ENCODE assay signal across 27 cellular contexts in the genomic region with DNA sequence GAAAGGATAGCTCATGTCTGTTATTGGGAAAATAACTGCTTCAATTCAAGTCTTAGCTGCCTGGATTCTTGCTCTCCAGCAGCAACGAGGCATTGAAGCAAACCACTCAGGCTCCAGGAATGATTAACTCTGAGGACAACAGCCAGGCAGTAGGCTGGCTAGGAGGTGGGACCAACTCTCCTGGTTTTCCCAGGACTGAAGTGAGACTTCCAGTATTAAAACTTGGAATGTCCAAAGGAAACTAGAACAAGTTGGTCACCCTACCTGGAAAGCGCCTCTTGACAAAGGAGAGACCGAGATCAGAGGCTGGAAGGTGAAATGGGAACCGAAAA.
DNase-seq lines count a peak whose midpoint lies in the region; ATAC-seq, FAIRE-seq and TF ChIP-seq lines count a peak whose summit lies in the region.
"Had no signal": no experiment of that assay in that cellular context is flagged by ENCODE, and none has a peak within 500 bp of the region (broad histone marks: within the 10 kb centered on the region; RNA-seq: fewer than 3 reads in every experiment).

No MANE protein-coding gene starts in this region.

- no peak overlapping the region for H3K14ac ChIP-seq in trophoblast cell (ENCODE audit: low read length)

- H2BK120ac ChIP-seq in trophoblast cell (ENCODE audit: insufficient read depth, low read length, poor library complexity), result no peak overlapping the region

- intact Hi-C loops in kidney (cut with DNase I) (no loop called here), HepG2 (cut with micrococcal nuclease; ENCODE audit: unreplicated experiment) (no loop called here)

- H3K4ac ChIP-seq in trophoblast cell (ENCODE audit: low read depth, low read length), result no peak overlapping the region

- no peak overlapping the region for H4K8ac ChIP-seq in trophoblast cell (ENCODE audit: low read depth, low read length)

- BruUV-seq in HepG2 (replicated peaks; lab: Mats Ljungman, UMichigan), result no TSS peak

- no peaks in the 10 kb centered on the region for H3K79me1 ChIP-seq in trophoblast cell (ENCODE audit: low read length)

- H3K4me2 ChIP-seq in HepG2 (ENCODE audit: low read depth, low read length) (peak overlapping the region; percentile 59), trophoblast cell (ENCODE audit: low read length) (no peak overlapping the region)

- no peak overlapping the region for H2BK5ac ChIP-seq in trophoblast cell (ENCODE audit: low read depth, low read length, poor library complexity)

- FAIRE-seq in kidney (lab: Jason Lieb, UNC), result peak; percentile 15
- FAIRE-seq in HepG2 (lab: Jason Lieb, UNC), result peak; percentile 89
- FAIRE-seq: GM12892, H54, HTR-8/SVneo had no signal

- H3K79me2 ChIP-seq in HepG2 (ENCODE audit: insufficient read depth, low read length) (no peaks in the 10 kb centered on the region), trophoblast cell (ENCODE audit: control insufficient read depth, insufficient read depth, low read length, poor library complexity) (no peaks in the 10 kb centered on the region)

- H4K91ac ChIP-seq in trophoblast cell (ENCODE audit: low read depth, low read length), result no peak overlapping the region

- H3K9ac ChIP-seq in kidney (ENCODE audit: low read length in 2 of 2) (no peak overlapping the region), HepG2 (ENCODE audit: insufficient read depth, low read depth, low read length) (no peak overlapping the region), trophoblast cell (ENCODE audit: low read length) (no peak overlapping the region)

- H3K27me3 ChIP-seq in HepG2 (ENCODE audit: control insufficient read depth in 1 of 2, insufficient read depth in 2 of 2, low read length in 2 of 2) (no peaks in the 10 kb centered on the region), trophoblast cell (ENCODE audit: insufficient read depth, low read length) (no peaks in the 10 kb centered on the region), BE2C (no peaks in the 10 kb centered on the region)
- H3K27me3 ChIP-seq: MG63 had no signal

- no peak overlapping the region for H2BK12ac ChIP-seq in trophoblast cell (ENCODE audit: low read length)

- peaks cover 9 to 14% of the 10 kb centered on the region in 2 donors for H3K4me1 ChIP-seq in kidney (ENCODE audit: control insufficient read depth in 1 of 2, insufficient read depth in 1 of 2, low read depth in 1 of 2, low read length in 2 of 2)
- peaks cover 55% of the 10 kb centered on the region for H3K4me1 ChIP-seq in HepG2 (ENCODE audit: insufficient read depth, low read length)
- H3K4me1 ChIP-seq in trophoblast cell (ENCODE audit: control insufficient read depth in 1 of 2, insufficient read depth in 2 of 2, low read length in 2 of 2), result no peaks in the 10 kb centered on the region
- H3K4me1 ChIP-seq in BE2C, result no peaks in the 10 kb centered on the region
- H3K4me1 ChIP-seq: Caco-2 had no signal

- H3K23ac ChIP-seq in trophoblast cell (ENCODE audit: low read length), result no peak overlapping the region

- H4K20me1 ChIP-seq in HepG2 (ENCODE audit: insufficient read depth, low read length), result no peaks in the 10 kb centered on the region

- no peak overlapping the region for H3K27ac ChIP-seq in kidney (ENCODE audit: low read depth in 2 of 2, low read length in 2 of 2)
- no peak overlapping the region for H3K27ac ChIP-seq in HepG2 (ENCODE audit: extremely low read length, insufficient read depth, low read length)
- H3K27ac ChIP-seq in trophoblast cell (ENCODE audit: low read depth, low read length), result no peak overlapping the region
- H3K27ac ChIP-seq: C4-2B, RWPE1 had no signal

- TF ChIP-seq EP300 in HepG2 (IDR thresholded peaks at IDR 0.05; ENCODE audit: low read depth in 2 of 2, low read length in 2 of 2) (no peak), HepG2 (CRISPR knock-in tag; IDR thresholded peaks at IDR 0.05; ENCODE audit: borderline replicate concordance) (no peak)

- no peak overlapping the region for H4K12ac ChIP-seq in trophoblast cell (ENCODE audit: low read depth, low read length)

- H2AFZ ChIP-seq in HepG2 (ENCODE audit: low read length) (peak overlapping the region; percentile 29), trophoblast cell (ENCODE audit: insufficient read depth, low read length, poor library complexity) (no peak overlapping the region)

- ATAC-seq in HepG2 (peak; percentile 97), HG03571 (IDR thresholded peaks at IDR 0.05; ENCODE audit: unreplicated experiment) (no peak)
- ATAC-seq: CD8-positive, alpha-beta T cell had no signal

- TF ChIP-seq CTCF in kidney (IDR thresholded peaks at IDR 0.05; ENCODE audit: borderline replicate concordance, extremely low read depth, insufficient read depth) (no peak), HepG2 (CRISPR knock-in tag; IDR thresholded peaks at IDR 0.05) (no peak), BE2C (IDR thresholded peaks at IDR 0.05; ENCODE audit: low read depth, low read length) (no peak)

- H3K36me3 ChIP-seq in kidney (ENCODE audit: control insufficient read depth in 1 of 2, insufficient read depth in 2 of 2, low read length in 2 of 2) (no peaks in the 10 kb centered on the region), HepG2 (replicated peaks in 1 of 2; ENCODE audit: control insufficient read depth in 1 of 2, insufficient read depth in 2 of 2, low read length in 2 of 2) (no peaks in the 10 kb centered on the region), trophoblast cell (ENCODE audit: control insufficient read depth in 1 of 2, insufficient read depth in 2 of 2, low read length in 2 of 2) (no peaks in the 10 kb centered on the region), BE2C (no peaks in the 10 kb centered on the region)
- H3K36me3 ChIP-seq: MG63 had no signal

- no peak for TF ChIP-seq POLR2A in HepG2 (IDR thresholded peaks at IDR 0.05; ENCODE audit: insufficient read depth in 1 of 2, low read depth in 2 of 2, low read length in 2 of 2)

- H3K9me3 ChIP-seq in kidney (ENCODE audit: control insufficient read depth in 1 of 2, low read length in 2 of 2) (no peaks in the 10 kb centered on the region), HepG2 (ENCODE audit: low read length) (no peaks in the 10 kb centered on the region), trophoblast cell (ENCODE audit: insufficient read depth, low read depth, low read length) (no peaks in the 10 kb centered on the region), BE2C (no peaks in the 10 kb centered on the region)
- H3K9me3 ChIP-seq: Caco-2, MG63 had no signal

- H3K18ac ChIP-seq in trophoblast cell (ENCODE audit: low read length), result no peak overlapping the region

- 17% methylated on average over 4 of the region's 4 CpGs for WGBS in HepG2 (ENCODE audit: low lambda C conversion rate)
- WGBS in trophoblast cell (ENCODE audit: extremely low coverage, insufficient coverage, insufficient read length), result no CpG with 5 or more reads among the region's 4 CpGs

- in situ Hi-C loops in HepG2 (cut with HindIII; ENCODE audit: extremely low pct_ligation_motif_present, low pct_unique_long_range_greater_than_20kb), result no loop called here

- POLR2A ChIA-PET in HepG2 (lab: Yijun Ruan, JAX), result interaction anchor here (0.8 to 2.9 kb wide), 3 partner anchors 8 to 710 kb away, joined by 3 to 9 read pairs (median 3); no protein-coding TSS in a partner anchor

- TF ChIP-seq RAD21 in HepG2 (CRISPR knock-in tag; IDR thresholded peaks at IDR 0.05), result no peak

- peak overlapping the region; percentile 30 to 34 for H3K4me3 ChIP-seq in kidney (ENCODE audit: low read length in 2 of 2)
- H3K4me3 ChIP-seq in HepG2 (replicated peaks in 1 of 3; ENCODE audit: insufficient read depth in 1 of 3, low read depth in 2 of 3, low read length in 3 of 3), result peak overlapping the region in 1 of 3 experiments; percentile 21; a peak in 1 of 6 replicates
- H3K4me3 ChIP-seq in trophoblast cell (ENCODE audit: low read depth, low read length), result no peak overlapping the region
- no peak overlapping the region for H3K4me3 ChIP-seq in BE2C (ENCODE audit: low read depth, low read length)
- H3K4me3 ChIP-seq: MG63 had no signal

- CTCF ChIA-PET in HepG2 (lab: Yijun Ruan, JAX; ENCODE audit: low intra/inter-chr PET ratio, low total read pairs), result no interaction called here

- H2AK5ac ChIP-seq in trophoblast cell (ENCODE audit: low read length), result no peak overlapping the region

- DNase-seq in HK-2 (ENCODE audit: unreplicated experiment) (peak; percentile 16), kidney (no peak), HepG2 (ENCODE audit: low spot score) (peak; percentile 35), trophoblast cell (peak; percentile 23 to 49), medulla oblongata (ENCODE audit: extremely low spot score) (no peak), middle frontal gyrus (ENCODE audit: extremely low spot score, low spot score) (no peak), BE2C (no peak)
- DNase-seq: AML-193; Caco-2; CD8-positive, alpha-beta T cell; DMS153; DND-41; IMR-90; KG1; MG63; NCI-H1417; NCI-H1694; NCI-H2029 treated with DMSO at 0.1 percent for 48 hours; NCI-H446 treated with DMSO at 0.1 percent for 48 hours; NCI-H526 treated with DMSO at 0.1 percent for 48 hours; SHP77 had no signal

TF ChIP-seq in HepG2, 621 proteins besides CTCF, POLR2A, EP300 and RAD21 (continues in another document):
- TF ChIP-seq ZNF101 (CRISPR knock-in tag; IDR thresholded peaks at IDR 0.05; ENCODE audit: borderline replicate concordance, low read depth) (no peak), SOX6 (IDR thresholded peaks at IDR 0.05) (no peak), SOX6 (CRISPR knock-in tag; IDR thresholded peaks at IDR 0.05) (0 out of 2 replicates have a peak, but pooled peaks have one; percentile 25), ZNF431 (CRISPR knock-in tag; IDR thresholded peaks at IDR 0.05; ENCODE audit: borderline replicate concordance, low read depth) (no peak), XRCC5 (optimal IDR thresholded peaks at IDR 0.05; ENCODE audit: low read length) (peak; percentile 25), ZNF749 (CRISPR knock-in tag; IDR thresholded peaks at IDR 0.05; ENCODE audit: borderline replicate concordance) (no peak), MIXL1 (CRISPR knock-in tag; IDR thresholded peaks at IDR 0.05) (0 out of 2 replicates have a peak, but pooled peaks have one; percentile 28)

Comparison
In these comparisons a context has a peak if more than half of its experiments do, and no peak if none do; other contexts are left out.
1. DNase-seq: peak in HK-2 (single experiment), HepG2 (single experiment) and trophoblast cell (2 of 2); none in kidney (single experiment), medulla oblongata (single experiment), middle frontal gyrus (single experiment) and BE2C (single experiment).
2. H3K4me3 ChIP-seq: peak in kidney (2 of 2); none in trophoblast cell (single experiment) and BE2C (single experiment).